10 cellular contexts compared by ENCODE assay signal in the genomic region with DNA sequence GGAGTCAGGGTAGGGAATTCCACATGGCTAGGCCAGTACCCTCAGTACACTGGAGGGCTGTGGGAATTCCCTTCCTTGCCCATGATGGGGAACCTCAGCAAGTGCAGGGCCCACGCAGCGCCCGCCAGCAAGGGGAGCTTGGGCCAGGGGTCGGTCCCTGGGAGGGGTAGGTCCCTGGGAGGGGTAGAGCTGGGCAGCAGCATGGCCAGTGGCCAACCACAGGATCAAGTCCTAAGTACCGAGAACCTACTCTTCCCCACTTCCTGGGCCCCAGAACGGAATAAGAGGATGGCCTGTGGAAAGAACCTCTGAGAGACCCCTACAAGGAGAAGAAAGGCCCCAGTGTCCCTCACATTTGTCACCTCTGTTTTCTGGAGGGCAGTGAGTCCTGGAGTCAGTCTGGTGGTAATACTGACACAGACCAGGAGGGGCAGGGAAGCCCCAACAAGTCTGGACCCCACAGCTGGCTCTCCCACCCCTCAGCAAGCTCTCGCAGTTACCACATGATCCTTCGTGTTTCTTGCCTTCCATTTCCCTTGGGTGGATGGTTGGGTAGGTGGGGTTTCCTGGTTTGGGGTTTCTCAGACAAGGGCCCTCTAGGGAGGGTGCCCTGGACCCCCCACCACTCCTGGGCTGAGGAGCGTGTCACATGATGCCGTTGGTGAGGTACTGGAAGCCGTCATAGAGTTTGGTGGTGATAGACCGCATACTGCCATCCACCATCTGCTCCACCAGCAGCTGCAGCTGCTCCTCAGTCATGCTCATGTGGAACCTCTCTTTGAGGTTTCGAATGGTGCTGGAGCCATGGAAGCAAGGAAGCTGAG. TPM values are rescaled to one million over a fixed set of nuclear protein-coding genes. Genes with fewer than 3 reads are reported as not detected.
DNase-seq lines count a peak whose midpoint lies in the region; ATAC-seq and TF ChIP-seq lines count a peak whose summit lies in the region.
"Had no signal": no experiment of that assay in that cellular context is flagged by ENCODE, and none has a peak within 500 bp of the region (broad histone marks: within the 10 kb centered on the region; RNA-seq: fewer than 3 reads in every experiment).

No MANE protein-coding gene starts in this region.

- peaks cover 77% of the 10 kb centered on the region for H3K36me3 Mint-ChIP-seq in CD4-positive, alpha-beta T cell (ENCODE audit: low read depth)
- H3K36me3 Mint-ChIP-seq in activated naive CD8-positive, alpha-beta T cell treated with anti-CD3 and anti-CD28 coated beads for 36 hours, result peaks cover 19% of the 10 kb centered on the region
- H3K36me3 Mint-ChIP-seq in naive B cell, result peaks cover 0 to 20% of the 10 kb centered on the region in 2 donors

- TF ChIP-seq CTCF in CD4-positive, alpha-beta T cell (IDR thresholded peaks at IDR 0.05), result no peak

- H3K4me1 Mint-ChIP-seq in CD4-positive, alpha-beta T cell (ENCODE audit: low read depth), result peaks cover 7% of the 10 kb centered on the region
- H3K4me1 Mint-ChIP-seq in activated naive CD8-positive, alpha-beta T cell treated with anti-CD3 and anti-CD28 coated beads for 36 hours, result peaks cover 10% of the 10 kb centered on the region
- peaks cover 24 to 32% (median 24%) of the 10 kb centered on the region in 3 donors for H3K4me1 Mint-ChIP-seq in naive B cell

- H3K27ac ChIP-seq in CD4-positive, alpha-beta T cell (ENCODE audit: low read depth, low read length), result no peak overlapping the region
- H3K27ac ChIP-seq: gastrocnemius medialis had no signal

- peak overlapping the region; percentile 51 for H3K27ac Mint-ChIP-seq in CD4-positive, alpha-beta T cell
- H3K27ac Mint-ChIP-seq in activated naive CD8-positive, alpha-beta T cell treated with anti-CD3 and anti-CD28 coated beads for 36 hours, result peak overlapping the region; percentile 82
- peak overlapping the region; percentile 57 to 94 (median 86) for H3K27ac Mint-ChIP-seq in naive B cell

- DNase-seq in CD4-positive, alpha-beta T cell, result no peak
- DNase-seq in activated naive CD8-positive, alpha-beta T cell treated with anti-CD3 and anti-CD28 coated beads for 36 hours, result no peak
- DNase-seq in naive B cell (peak; percentile 12), NCI-H146 (lab: John Stamatoyannopoulos, UW) (no peak), NCI-H187 (lab: John Stamatoyannopoulos, UW) (no peak), COLO829 (ENCODE audit: low spot score) (no peak)
- DNase-seq: DMS153, gastrocnemius medialis had no signal

- H3K9me3 Mint-ChIP-seq in CD4-positive, alpha-beta T cell, result no peaks in the 10 kb centered on the region
- no peaks in the 10 kb centered on the region for H3K9me3 Mint-ChIP-seq in activated naive CD8-positive, alpha-beta T cell treated with anti-CD3 and anti-CD28 coated beads for 36 hours
- no peaks in the 10 kb centered on the region for H3K9me3 Mint-ChIP-seq in naive B cell

- H3K27me3 ChIP-seq in CD4-positive, alpha-beta T cell (ENCODE audit: control insufficient read depth, insufficient read depth, low read length), result no peaks in the 10 kb centered on the region
- H3K27me3 ChIP-seq: gastrocnemius medialis had no signal

- POLR2A ChIA-PET in CD4-positive, alpha-beta T cell (lab: Charles Lee), result interaction anchor here (1.4 to 2.5 kb wide), 4 partner anchors 9 to 35 kb away, joined by 6 to 12 read pairs (median 7); a partner anchor contains a TSS

- intact Hi-C loops in CD4-positive, alpha-beta T cell (cut with DNase I, micrococcal nuclease), result no loop called here

- peak; percentile 39 for ATAC-seq in CD4-positive, alpha-beta T cell (ENCODE audit: poor library complexity)
- ATAC-seq in naive B cell (ENCODE audit: low read depth in 2 of 2) (peak; percentile 65 to 78), GM19397 (IDR thresholded peaks at IDR 0.05; ENCODE audit: unreplicated experiment) (no peak)
- ATAC-seq: gastrocnemius medialis had no signal

- H3K4me3 Mint-ChIP-seq in CD4-positive, alpha-beta T cell, result no peak overlapping the region
- no peak overlapping the region for H3K4me3 Mint-ChIP-seq in activated naive CD8-positive, alpha-beta T cell treated with anti-CD3 and anti-CD28 coated beads for 36 hours
- peak overlapping the region in 3 of 8 donors; percentile 31 to 53 (median 40) for H3K4me3 Mint-ChIP-seq in naive B cell

- H3K9me3 ChIP-seq in CD4-positive, alpha-beta T cell (ENCODE audit: control insufficient read depth, low read length), result no peaks in the 10 kb centered on the region
- H3K9me3 ChIP-seq: gastrocnemius medialis had no signal

- peak; percentile 31 for TF ChIP-seq POLR2A in GM19193 (IDR thresholded peaks at IDR 0.05; ENCODE audit: extremely low read depth, insufficient read depth, insufficient read length)

- H3K27me3 Mint-ChIP-seq in CD4-positive, alpha-beta T cell, result no peaks in the 10 kb centered on the region
- H3K27me3 Mint-ChIP-seq in activated naive CD8-positive, alpha-beta T cell treated with anti-CD3 and anti-CD28 coated beads for 36 hours, result no peaks in the 10 kb centered on the region
- H3K27me3 Mint-ChIP-seq in naive B cell, result no peaks in the 10 kb centered on the region

- CTCF ChIA-PET in CD4-positive, alpha-beta T cell (lab: Charles Lee), result interaction anchor here (2.4 kb wide), 1 partner anchor 48 kb away, joined by 9 read pairs; no protein-coding TSS in a partner anchor

RNA-seq across cellular contexts. Expression of a gene that starts 10.3 kb away (rescaled TPM):
- 10 to 100 TPM; 38.9 to 40.0 TPM for total RNA-seq in CD4-positive, alpha-beta T cell
- total RNA-seq in activated naive CD8-positive, alpha-beta T cell treated with anti-CD3 and anti-CD28 coated beads for 36 hours, result 10 to 100 TPM; 27.0 to 29.9 TPM
- 1 to 10 TPM in 4 of 6 donors, under 1 TPM in 2; 0.08 to 2.6 (median 1.6) TPM for polyA plus RNA-seq in naive B cell (ENCODE audit: low read depth in 6 of 6)

RNA-seq across cellular contexts. Expression of a gene that starts 34.8 kb away (rescaled TPM):
- 10 to 100 TPM; 50.2 to 51.0 TPM for total RNA-seq in CD4-positive, alpha-beta T cell
- 10 to 100 TPM; 46.4 to 49.4 TPM for total RNA-seq in activated naive CD8-positive, alpha-beta T cell treated with anti-CD3 and anti-CD28 coated beads for 36 hours
- 10 to 100 TPM; 35.0 to 80.3 (median 61.5) TPM for polyA plus RNA-seq in naive B cell (ENCODE audit: low read depth in 6 of 6)

RNA-seq across cellular contexts. Expression of a gene that starts 37.9 kb away (rescaled TPM):
- 10 to 100 TPM; 57.2 TPM for total RNA-seq in CD4-positive, alpha-beta T cell
- 100 to 1,000 TPM; 217 to 249 TPM for total RNA-seq in activated naive CD8-positive, alpha-beta T cell treated with anti-CD3 and anti-CD28 coated beads for 36 hours
- polyA plus RNA-seq in naive B cell (ENCODE audit: low read depth in 6 of 6), result 100 to 1,000 TPM; 253 to 417 (median 291) TPM

RNA-seq across cellular contexts. Expression of a gene that starts 54.6 kb away (rescaled TPM):
- total RNA-seq in CD4-positive, alpha-beta T cell, result 10 to 100 TPM; 62.0 to 65.7 TPM
- total RNA-seq in activated naive CD8-positive, alpha-beta T cell treated with anti-CD3 and anti-CD28 coated beads for 36 hours, result 10 to 100 TPM; 55.2 to 58.6 TPM
- 100 to 1,000 TPM; 113 to 139 (median 130) TPM for polyA plus RNA-seq in naive B cell (ENCODE audit: low read depth in 6 of 6)
